In the genomic region with DNA sequence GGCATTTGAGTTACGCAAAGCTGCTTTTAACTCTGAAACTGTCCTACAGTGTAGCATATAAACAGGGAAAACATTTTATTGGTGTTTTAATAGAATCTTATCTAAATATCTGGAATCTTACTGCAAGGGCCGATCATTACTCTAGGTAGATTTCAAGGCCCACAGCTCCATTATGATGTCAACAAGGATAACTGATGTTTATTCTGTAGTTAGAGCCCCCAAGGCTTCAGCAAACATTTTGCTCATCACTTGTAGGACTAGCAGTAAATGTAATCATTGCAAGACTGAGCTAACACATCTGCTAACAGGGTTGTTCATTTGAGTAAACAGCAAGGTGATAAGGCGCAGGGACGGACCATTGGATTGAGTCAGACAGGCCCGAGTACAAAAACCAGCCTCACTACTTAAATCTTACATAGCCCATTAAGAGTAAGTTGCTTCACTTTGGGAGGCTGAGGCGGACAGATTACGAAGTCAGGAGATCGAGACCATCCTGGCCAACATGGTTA, we compare ENCODE assay signal across 13 cellular contexts.
"Had no signal": no experiment of that assay in that cellular context is flagged by ENCODE, and none has a peak within 500 bp of the region (broad histone marks: within the 10 kb centered on the region; RNA-seq: fewer than 3 reads in every experiment).

No MANE protein-coding gene starts in this region.

- ATAC-seq: activated CD4-positive, alpha-beta T cell treated with anti-CD3 and anti-CD28 coated beads for 36 hours; activated T-cell treated with anti-CD3 and anti-CD28 coated beads, Interleukin-2, amount 50 U/mL, for 72 hours; left lung; upper lobe of right lung had no signal

- H3K36me3 ChIP-seq: left lung, upper lobe of right lung had no signal

- H3K27ac ChIP-seq: dorsolateral prefrontal cortex, left lung, testis, upper lobe of right lung had no signal

- FAIRE-seq: bronchial epithelial cell had no signal

- H3K4me3 ChIP-seq: dorsolateral prefrontal cortex, left lung, testis, upper lobe of right lung had no signal

- H3K27me3 ChIP-seq: dorsolateral prefrontal cortex, left lung, testis, upper lobe of right lung had no signal

- H3K4me1 ChIP-seq: testis, upper lobe of right lung had no signal

- H3K9me3 ChIP-seq: left lung, testis, upper lobe of right lung had no signal

- DNase-seq: activated CD4-positive, alpha-beta memory T cell treated with anti-CD3 and anti-CD28 coated beads, Interleukin-2, amount 10 ng/mL, durations not matched to agents 7 days and 5 days; activated CD4-positive, alpha-beta T cell treated with anti-CD3 and anti-CD28 coated beads for 36 hours; activated gamma-delta T cell treated with Interleukin-2 at 50 U/mL for 16 hours; activated naive CD8-positive, alpha-beta T cell treated with anti-CD3 and anti-CD28 coated beads for 36 hours; activated T-cell treated with anti-CD3 and anti-CD28 coated beads, Interleukin-2, amount 50 U/mL, for 72 hours; aorta; dorsolateral prefrontal cortex; left lung; stimulated activated CD4-positive, alpha-beta T cell treated with anti-CD3 and anti-CD28 coated beads, Interleukin-12 subunit alpha, Interleukin-12 subunit beta, amount 100 ng/mL, for 4 hours; stimulated activated naive CD4-positive, alpha-beta T cell treated with Interleukin-2 at 50 U/mL for 16 hours; testis; upper lobe of right lung had no signal
